In the genomic region with DNA sequence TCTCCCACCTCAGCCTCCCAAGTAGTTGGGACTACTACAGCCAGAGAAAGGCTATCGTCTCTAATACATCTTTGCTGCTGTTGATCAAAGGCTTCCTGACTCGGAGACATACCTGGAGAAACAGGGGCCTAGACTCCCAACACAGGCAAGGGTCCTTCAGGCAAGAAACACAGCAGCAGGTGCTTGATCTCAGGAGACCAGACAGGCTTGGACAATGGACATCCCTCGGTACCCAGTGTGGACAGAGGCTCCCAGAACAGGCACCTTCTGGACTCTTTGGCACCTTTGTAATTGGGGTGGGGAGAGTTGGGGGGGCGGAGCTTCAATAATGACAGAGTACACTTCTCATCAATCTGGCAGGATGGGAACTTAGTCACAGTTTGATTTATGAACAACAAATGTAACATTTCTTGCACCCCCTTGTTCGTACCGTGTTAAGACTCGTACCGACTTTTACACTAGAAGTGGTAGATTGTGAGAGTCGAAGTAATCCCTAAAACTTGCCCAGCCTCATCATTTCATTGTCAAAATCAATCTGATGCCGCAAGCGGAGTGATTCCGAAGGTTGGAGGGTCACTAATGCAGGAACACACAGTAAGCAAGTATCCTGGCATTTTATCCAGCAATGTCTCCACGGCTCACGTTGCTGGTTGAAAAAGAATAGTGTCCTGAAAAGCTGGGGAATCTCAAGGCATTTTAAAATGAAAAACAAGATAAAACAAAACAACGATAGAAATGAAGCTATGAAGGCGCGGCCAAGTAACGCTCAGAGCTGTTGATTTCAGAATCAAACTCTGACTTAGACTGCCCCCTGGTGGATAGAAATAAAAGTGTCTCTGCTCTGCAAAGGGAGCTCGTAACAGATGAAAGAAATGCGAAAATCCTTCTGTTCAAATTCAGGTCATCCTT, we compare ENCODE assay signal across 8 cellular contexts. TPM values are rescaled to one million over a fixed set of nuclear protein-coding genes. Genes with fewer than 3 reads are reported as not detected.
A peak's percentile ranks its signal among the peaks of the same experiment; 100 is the strongest.
DNase-seq lines count a peak whose midpoint lies in the region; ATAC-seq and TF ChIP-seq lines count a peak whose summit lies in the region.

No MANE protein-coding gene starts in this region.

- TF ChIP-seq CTCF in AG09319 (IDR thresholded peaks at IDR 0.05; ENCODE audit: low read depth, low read length) (peak; percentile 75), GM13976 (IDR thresholded peaks at IDR 0.05; ENCODE audit: borderline replicate concordance, control extremely low read depth, extremely low read depth, insufficient read depth, missing control alignments) (peak; percentile 73), coronary artery (IDR thresholded peaks at IDR 0.05) (peak; percentile 86), right lobe of liver (IDR thresholded peaks at IDR 0.05) (peak; percentile 86 to 97 (median 93))

- H3K27ac Mint-ChIP-seq in T-cell = no peak overlapping the region

- no peaks in the 10 kb centered on the region for H3K9me3 Mint-ChIP-seq in T-cell

- TF ChIP-seq POLR2A in right lobe of liver (IDR thresholded peaks at IDR 0.05) = no peak

- CTCF ChIA-PET in T-cell (lab: Charles Lee) = interaction anchor here (0.5 to 3.9 kb wide), 49 partner anchors 8 to 1371 kb away, joined by 3 to 53 read pairs (median 4); no protein-coding TSS in a partner anchor

- H3K27ac ChIP-seq in coronary artery (no peak overlapping the region), right lobe of liver (no peak overlapping the region)

- H3K4me1 Mint-ChIP-seq in T-cell = peaks cover 4 to 6% (median 6%) of the 10 kb centered on the region in 3 donors

- H3K27me3 ChIP-seq in right lobe of liver = no peaks in the 10 kb centered on the region

- ATAC-seq in HG02840 (IDR thresholded peaks at IDR 0.05; ENCODE audit: low FRiP score, unreplicated experiment) (peak; percentile 61), T-cell (replicated peaks in 1 of 4) (peak; percentile 52 to 66 (median 60)), right lobe of liver (peak; percentile 88 to 98 (median 96))
- ATAC-seq in stimulated activated naive CD8-positive, alpha-beta T cell treated with anti-CD3 and anti-CD28 coated beads, Interleukin-15, Interleukin-2, amounts not matched to agents 100 U/mL and 50 U/mL, for 24 hours = peak; percentile 49

- no peaks in the 10 kb centered on the region for H3K9me3 ChIP-seq in right lobe of liver

- DNase-seq in AG09319 (ENCODE audit: extremely low read depth, low read depth) (peak; percentile 18), GM13976 (ENCODE audit: low spot score) (peak; percentile 36), NCI-H1436 (lab: John Stamatoyannopoulos, UW) (peak; percentile 81), T-cell (peak in 26 of 34 experiments; percentile 1 to 50 (median 18)), coronary artery (ENCODE audit: low spot score) (no peak), right lobe of liver (no peak)
- peak; percentile 36 for DNase-seq in stimulated activated naive CD8-positive, alpha-beta T cell treated with anti-CD3 and anti-CD28 coated beads, Interleukin-15, Interleukin-2, amounts not matched to agents 100 U/mL and 50 U/mL, for 24 hours

- H3K4me3 ChIP-seq in coronary artery (peak overlapping the region; percentile 56), right lobe of liver (peak overlapping the region in 1 of 3 donors; percentile 37)

- intact Hi-C loops in right lobe of liver (cut with DNase I) = loop anchor here in 1 of 2 donors (5.0 kb wide), 1 partner anchor 91 kb away; no protein-coding TSS in a partner anchor

- peaks cover 3 to 6% of the 10 kb centered on the region in 2 donors for H3K27me3 Mint-ChIP-seq in T-cell

- no peaks in the 10 kb centered on the region for H3K4me1 ChIP-seq in right lobe of liver

- in situ Hi-C loops in GM13976 (cut with MboI; ENCODE audit: low sequenced_read_pairs, unreplicated experiment) = loop anchor here (25.0 kb wide), 1 partner anchor 651 kb away; no protein-coding TSS in a partner anchor

- H3K36me3 ChIP-seq in right lobe of liver = no peaks in the 10 kb centered on the region

- no peaks in the 10 kb centered on the region for H3K36me3 Mint-ChIP-seq in T-cell

- WGBS in right lobe of liver (ENCODE audit: insufficient coverage, low coverage, low lambda C conversion rate, missing lambda C conversion rate) = 40% methylated on average over 19 of the region's 20 CpGs

- POLR2A ChIA-PET in T-cell (lab: Charles Lee) = interaction anchor here in 1 of 2 donors (0.5 kb wide), 1 partner anchor 19 kb away, joined by 3 read pairs; no protein-coding TSS in a partner anchor

- H3K4me3 Mint-ChIP-seq in T-cell = no peak overlapping the region

RNA-seq across cellular contexts. Expression of a gene that starts 46.4 kb away (rescaled TPM):
- not detected for total RNA-seq in T-cell
- total RNA-seq in right lobe of liver = under 1 TPM in 3 of 6 experiments, not detected in 3; 0.05 to 0.42 (median 0.15) TPM

Comparison
In these comparisons a context has a peak if more than half of its experiments do, and no peak if none do; other contexts are left out.
1. DNase-seq: peak in AG09319 (single experiment), GM13976 (single experiment), NCI-H1436 (single experiment), T-cell (26 of 34) and stimulated activated naive CD8-positive, alpha-beta T cell treated with anti-CD3 and anti-CD28 coated beads, Interleukin-15, Interleukin-2, amounts not matched to agents 100 U/mL and 50 U/mL, for 24 hours (single experiment); none in coronary artery (single experiment) and right lobe of liver (0 of 3).
2. Peak in every context shown above with its lines, with median percentiles within 50 percentile points of each other: CTCF ChIP-seq and ATAC-seq.